Comparison of ENCODE assay signal across 8 cellular contexts in the genomic region with DNA sequence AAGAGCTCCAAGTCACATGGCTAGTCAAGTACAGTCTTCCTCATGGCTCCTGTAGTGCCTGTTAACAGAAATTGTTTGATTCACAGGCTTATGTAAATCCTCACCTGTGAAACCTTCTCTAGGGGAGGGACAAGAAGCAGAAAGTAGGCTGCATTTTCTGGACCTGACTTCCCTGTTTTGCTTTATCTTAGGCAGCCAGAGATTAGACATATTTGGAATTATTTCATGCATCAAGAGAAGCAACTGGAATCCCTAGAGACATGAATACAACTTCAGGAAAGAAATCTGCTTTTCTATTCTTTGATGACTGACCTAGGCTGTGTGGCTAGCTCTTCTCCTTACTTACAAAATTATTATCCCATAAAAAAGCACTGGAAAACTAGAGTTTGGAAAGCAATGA. TPM values are rescaled to one million over a fixed set of nuclear protein-coding genes. Genes with fewer than 3 reads are reported as not detected.
DNase-seq lines count a peak whose midpoint lies in the region; ATAC-seq, FAIRE-seq and TF ChIP-seq lines count a peak whose summit lies in the region.

No MANE protein-coding gene starts in this region.

- no peaks in the 10 kb centered on the region for H4K20me1 ChIP-seq in K562 (replicated peaks; ENCODE audit: control insufficient read depth, insufficient read depth, low read length)

- in situ Hi-C loops in K562 (cut with MboI): no loop called here

- no peaks in the 10 kb centered on the region for H3K36me3 ChIP-seq in K562 (ENCODE audit: control insufficient read depth, insufficient read depth, low read length)
- H3K36me3 ChIP-seq in kidney (ENCODE audit: control insufficient read depth in 1 of 2, insufficient read depth in 2 of 2, low read length in 2 of 2): no peaks in the 10 kb centered on the region
- peaks cover 0 to 3% of the 10 kb centered on the region in 2 donors for H3K36me3 ChIP-seq in small intestine (ENCODE audit: control insufficient read depth in 2 of 2, insufficient read depth in 2 of 2, low read length in 2 of 2)

- no peak for FAIRE-seq in K562 (lab: Jason Lieb, UNC)
- FAIRE-seq in kidney (lab: Jason Lieb, UNC): no peak
- no peak for FAIRE-seq in small intestine (lab: Jason Lieb, UNC)

- no peak for DNase-seq in HL-60 (ENCODE audit: low read depth in 1 of 2, low spot score in 1 of 2)
- no peak for DNase-seq in K562 (ENCODE audit: extremely low read depth in 1 of 4, low spot score in 3 of 4)
- no peak for DNase-seq in kidney
- DNase-seq in small intestine: peak; percentile 64
- DNase-seq in COLO829 (ENCODE audit: low spot score): no peak
- DNase-seq in germinal center (ENCODE audit: low spot score): no peak
- DNase-seq in KG1 (lab: John Stamatoyannopoulos, UW): no peak
- DNase-seq in HuH-7.5 (ENCODE audit: low spot score): no peak

- CTCF ChIA-PET in K562 (lab: Yijun Ruan, JAX; ENCODE audit: low intra/inter-chr PET ratio): no interaction called here

- intact Hi-C loops in K562 (cut with micrococcal nuclease): no loop called here
- intact Hi-C loops in kidney (cut with DNase I): no loop called here

- H3K9ac ChIP-seq in K562 (ENCODE audit: insufficient read depth in 1 of 2, low read depth in 2 of 2, low read length in 2 of 2) (no peak overlapping the region), kidney (ENCODE audit: low read length in 2 of 2) (no peak overlapping the region)

- TF ChIP-seq EP300 in K562 (IDR thresholded peaks at IDR 0.05; ENCODE audit: low read length): no peak

- TF ChIP-seq CTCF in HL-60 (IDR thresholded peaks at IDR 0.05; ENCODE audit: insufficient read depth, low read length): no peak
- no peak for TF ChIP-seq CTCF in K562 (IDR thresholded peaks at IDR 0.05 in 2 of 3, conservative IDR thresholded peaks at IDR 0.05 in 1 of 3; ENCODE audit: insufficient read depth in 2 of 3, low read depth in 1 of 3, low read length in 3 of 3)
- TF ChIP-seq CTCF in kidney (IDR thresholded peaks at IDR 0.05; ENCODE audit: borderline replicate concordance, extremely low read depth, insufficient read depth): no peak

- no peak overlapping the region for H2AFZ ChIP-seq in K562 (ENCODE audit: low read depth, low read length)

- no peaks in the 10 kb centered on the region for H3K9me1 ChIP-seq in K562 (ENCODE audit: control insufficient read depth, insufficient read depth, low read length)

- TF ChIP-seq RAD21 in K562 (CRISPR knock-in tag; conservative IDR thresholded peaks at IDR 0.05 in 1 of 2, IDR thresholded peaks at IDR 0.05 in 1 of 2): no peak

- 0 out of 2 replicates have a peak overlapping the region, but pooled peaks have one; percentile 18 for H3K27ac ChIP-seq in HL-60 (replicated peaks)
- no peak overlapping the region for H3K27ac ChIP-seq in K562 (ENCODE audit: extremely low read depth, low read depth, low read length)
- H3K27ac ChIP-seq in kidney (ENCODE audit: low read depth in 2 of 2, low read length in 2 of 2): peak overlapping the region; percentile 13 to 74
- H3K27ac ChIP-seq in small intestine (ENCODE audit: low read depth in 1 of 2, low read length in 1 of 2): peak overlapping the region; percentile 25 to 96

- POLR2A ChIA-PET in K562 (lab: Yijun Ruan, JAX): interaction anchor here (0.6 to 3.8 kb wide), 6 partner anchors 9 to 1205 kb away, joined by 3 to 28 read pairs (median 4); partner anchors contain the start of gene ERAP1

- no peak for TF ChIP-seq POLR2A in K562 (conservative IDR thresholded peaks at IDR 0.05)

- H3K79me2 ChIP-seq in K562 (ENCODE audit: control insufficient read depth, insufficient read depth, low read length): peaks cover 53% of the 10 kb centered on the region

- peaks cover 0 to 41% of the 10 kb centered on the region in 2 experiments; a peak in 4 of 5 replicates for H3K4me1 ChIP-seq in K562 (replicated peaks in 1 of 2; ENCODE audit: control insufficient read depth in 2 of 2, insufficient read depth in 2 of 2, low read length in 2 of 2)
- H3K4me1 ChIP-seq in kidney (ENCODE audit: control insufficient read depth in 1 of 2, insufficient read depth in 1 of 2, low read depth in 1 of 2, low read length in 2 of 2): peaks cover 19 to 20% of the 10 kb centered on the region in 2 donors
- peaks cover 9 to 27% of the 10 kb centered on the region in 2 donors for H3K4me1 ChIP-seq in small intestine (ENCODE audit: control insufficient read depth in 2 of 2, insufficient read depth in 1 of 2, low read depth in 1 of 2, low read length in 1 of 2)

- no peak overlapping the region for H3K4me3 ChIP-seq in HL-60 (replicated peaks; ENCODE audit: insufficient read depth, low read length)
- H3K4me3 ChIP-seq in K562: no peak overlapping the region
- no peak overlapping the region for H3K4me3 ChIP-seq in kidney (ENCODE audit: low read length in 2 of 2)
- H3K4me3 ChIP-seq in small intestine (ENCODE audit: low read depth in 1 of 2, low read length in 2 of 2): no peak overlapping the region

- BruUV-seq in K562 (replicated peaks; lab: Mats Ljungman, UMichigan): no TSS peak

- H3K27me3 ChIP-seq in HL-60 (ENCODE audit: insufficient read depth, poor library complexity, severe bottlenecking) (no peaks in the 10 kb centered on the region), K562 (ENCODE audit: control insufficient read depth in 2 of 2, insufficient read depth in 2 of 2, low read length in 2 of 2) (no peaks in the 10 kb centered on the region), small intestine (ENCODE audit: control insufficient read depth in 2 of 2, insufficient read depth in 2 of 2, low read length in 2 of 2) (no peaks in the 10 kb centered on the region)

- H3K9me3 ChIP-seq in K562 (replicated peaks; ENCODE audit: control insufficient read depth, insufficient read depth, low read depth, low read length) (no peaks in the 10 kb centered on the region), kidney (ENCODE audit: control insufficient read depth in 1 of 2, low read length in 2 of 2) (no peaks in the 10 kb centered on the region), small intestine (ENCODE audit: control insufficient read depth, low read depth) (no peaks in the 10 kb centered on the region)

- H3K4me2 ChIP-seq in K562 (ENCODE audit: insufficient read depth, low read length): no peak overlapping the region

- ATAC-seq in K562: peak; percentile 35

TF ChIP-seq in K562, 482 proteins besides CTCF, POLR2A, EP300 and RAD21 (continues in another document):
- TF ChIP-seq NCOA2 (IDR thresholded peaks at IDR 0.05; ENCODE audit: partially characterized antibody in 2 of 2): no peak
- TF ChIP-seq ZBTB34 (CRISPR knock-in tag; IDR thresholded peaks at IDR 0.05): no peak
- no peak for TF ChIP-seq ARHGAP35 (IDR thresholded peaks at IDR 0.05; ENCODE audit: partially characterized antibody)
- no peak for TF ChIP-seq ZNF717 (CRISPR knock-in tag; IDR thresholded peaks at IDR 0.05)
- TF ChIP-seq ZNF354B (CRISPR knock-in tag; IDR thresholded peaks at IDR 0.05): no peak
- 0 out of 2 replicates have a peak, but pooled peaks have one; percentile 25 for TF ChIP-seq KLF10 (CRISPR knock-in tag; IDR thresholded peaks at IDR 0.05)
- 0 out of 2 replicates have a peak, but pooled peaks have one; percentile 15 for TF ChIP-seq MTA3 (IDR thresholded peaks at IDR 0.05; ENCODE audit: borderline replicate concordance)
- TF ChIP-seq C11orf30 (IDR thresholded peaks at IDR 0.05; ENCODE audit: low read depth): no peak
- TF ChIP-seq SRSF7 (optimal IDR thresholded peaks at IDR 0.05; ENCODE audit: low read depth, low read length): no peak
- peak; percentile 13; the same call in 1 of the 2 replicates for TF ChIP-seq TCF3 (CRISPR knock-in tag; IDR thresholded peaks at IDR 0.05)
- TF ChIP-seq ZNF57 (CRISPR knock-in tag; IDR thresholded peaks at IDR 0.05): no peak
- TF ChIP-seq ASH1L (IDR thresholded peaks at IDR 0.05; ENCODE audit: borderline replicate concordance, low read depth, partially characterized antibody): no peak

RNA-seq across cellular contexts. Expression of gene CAST, which starts 52.3 kb away (rescaled TPM):
- total RNA-seq in K562 (2011; cell fraction: chromatin; rRNA removed; ENCODE audit: low replicate concordance): 41.2 and 98.5 TPM in 2 replicates
- total RNA-seq in K562 (2011; cell fraction: nucleolus; rRNA removed): 21.7 and 26.8 TPM in 2 replicates
- total RNA-seq in K562 (2011; cell fraction: nucleoplasm; rRNA removed): 49.9 and 78.0 TPM in 2 replicates
- total RNA-seq in K562 (2014; rRNA removed) (86.1 TPM in 2 replicates), K562 (2014; rRNA removed; fragmentation: Illumina TruSeq; extraction: Trizol) (103 and 125 TPM in 2 replicates), K562 (2015; rRNA removed; fragmentation: Illumina TruSeq; extraction: Trizol) (107 and 118 TPM in 2 replicates), K562 (2021) (75.2 and 78.8 TPM in 2 replicates), kidney (282 TPM)
- polyA plus RNA-seq in K562 (2011; rRNA removed) (47.4 and 63.5 TPM in 2 replicates), K562 (2014; fragmentation: Illumina TruSeq; extraction: Trizol) (116 and 136 TPM in 2 replicates), K562 (2014; fragmentation: Nextera tagmentation; extraction: Ambion mirVana) (10 to 100 TPM; 55.5 to 84.8 TPM), K562 (2014; rRNA removed) (55.3 and 91.0 TPM in 2 replicates), kidney (ENCODE audit: insufficient read depth, low read depth, low replicate concordance) (83.2 TPM), small intestine (100 to 1,000 TPM in 2 of 3 donors, 10 to 100 TPM in 1; 96.7 to 165 (median 120) TPM)
- polyA plus RNA-seq in K562 (2011; cell fraction: cytosol; rRNA removed): 17.9 and 29.6 TPM in 2 replicates
- polyA plus RNA-seq in K562 (2011; cell fraction: nucleus; rRNA removed): 46.8 and 58.1 TPM in 2 replicates
- 65.8 and 74.4 TPM in 2 replicates for polyA plus RNA-seq in K562 (2012)
- 94.4 and 97.4 TPM in 2 replicates for polyA minus RNA-seq in K562 (2011; rRNA and poly(A)+ RNA removed)
- polyA minus RNA-seq in K562 (2011; cell fraction: cytosol; rRNA and poly(A)+ RNA removed): 44.8 and 56.5 TPM in 2 replicates
- polyA minus RNA-seq in K562 (2011; cell fraction: nucleus; rRNA and poly(A)+ RNA removed): 51.8 and 95.7 TPM in 2 replicates
